1 cellular context compared by ENCODE assay signal in genomic region chr2:230881840-230882239, GRCh38.
TF ChIP-seq lines count a peak whose summit lies in the region.

No MANE protein-coding gene starts in this region.

TF ChIP-seq in H1, 55 proteins besides CTCF, POLR2A, EP300 and RAD21 (continued from another document):
- TF ChIP-seq E2F6 (IDR thresholded peaks at IDR 0.05), result 0 out of 2 replicates have a peak, but pooled peaks have one; percentile 14
TF ChIP-seq in H1: peak in this region for 1.
